ENCODE assay signal across 1 cellular context in the genomic region with DNA sequence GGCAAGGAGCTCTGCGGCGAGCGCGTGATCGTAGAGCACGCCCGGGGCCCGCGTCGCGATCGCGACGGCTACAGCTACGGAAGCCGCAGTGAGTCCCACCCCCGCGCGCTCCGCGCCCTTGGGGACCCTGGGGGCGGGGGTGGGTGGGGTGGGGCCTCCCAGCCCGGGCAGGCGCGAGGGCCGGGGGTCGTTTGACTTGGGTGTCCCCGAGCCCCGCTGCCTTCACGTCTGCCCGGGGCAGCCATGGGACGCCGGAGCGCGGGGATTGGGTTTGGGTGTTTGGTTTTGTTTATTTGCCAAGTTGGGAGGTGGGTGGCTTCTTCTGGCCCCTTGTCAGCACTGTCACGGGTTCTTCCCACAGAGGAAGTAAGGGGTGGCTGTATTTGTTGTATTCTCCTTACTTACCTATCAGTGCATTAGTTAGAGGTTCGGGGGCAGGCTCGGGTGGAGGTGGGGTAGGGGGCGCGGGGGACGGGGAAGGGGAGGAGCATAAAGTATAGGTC.
A peak's percentile ranks its signal among the peaks of the same experiment; 100 is the strongest.
TF ChIP-seq lines count a peak whose summit lies in the region.

No MANE protein-coding gene starts in this region.

TF ChIP-seq in K562, 482 proteins besides CTCF, POLR2A, EP300 and RAD21 (continued from another document and continues in another):
- TF ChIP-seq ZBTB11 (CRISPR knock-in tag; IDR thresholded peaks at IDR 0.05): peak in 1 of 3 experiments; percentile 62; a peak in 1 of 6 replicates
- no peak for TF ChIP-seq WHSC1 (IDR thresholded peaks at IDR 0.05; ENCODE audit: low read length)
- no peak for TF ChIP-seq REST (CRISPR knock-in tag; IDR thresholded peaks at IDR 0.05; ENCODE audit: low read depth)
- TF ChIP-seq KLF6 (CRISPR knock-in tag; IDR thresholded peaks at IDR 0.05; ENCODE audit: borderline replicate concordance): no peak
- TF ChIP-seq HCFC1 (IDR thresholded peaks at IDR 0.05; ENCODE audit: low read depth, low read length): peak; percentile 3; the same call in 1 of the 2 replicates
- TF ChIP-seq HIVEP1 (CRISPR knock-in tag; IDR thresholded peaks at IDR 0.05): no peak
- TF ChIP-seq, protein P1, sequence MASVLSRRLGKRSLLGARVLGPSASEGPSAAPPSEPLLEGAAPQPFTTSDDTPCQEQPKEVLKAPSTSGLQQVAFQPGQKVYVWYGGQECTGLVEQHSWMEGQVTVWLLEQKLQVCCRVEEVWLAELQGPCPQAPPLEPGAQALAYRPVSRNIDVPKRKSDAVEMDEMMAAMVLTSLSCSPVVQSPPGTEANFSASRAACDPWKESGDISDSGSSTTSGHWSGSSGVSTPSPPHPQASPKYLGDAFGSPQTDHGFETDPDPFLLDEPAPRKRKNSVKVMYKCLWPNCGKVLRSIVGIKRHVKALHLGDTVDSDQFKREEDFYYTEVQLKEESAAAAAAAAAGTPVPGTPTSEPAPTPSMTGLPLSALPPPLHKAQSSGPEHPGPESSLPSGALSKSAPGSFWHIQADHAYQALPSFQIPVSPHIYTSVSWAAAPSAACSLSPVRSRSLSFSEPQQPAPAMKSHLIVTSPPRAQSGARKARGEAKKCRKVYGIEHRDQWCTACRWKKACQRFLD (CRISPR knock-in tag; IDR thresholded peaks at IDR 0.05): peak; percentile 86; the same call in 1 of the 2 replicates
- TF ChIP-seq ZNF407 (IDR thresholded peaks at IDR 0.05; ENCODE audit: low read depth): peak; percentile 90
- TF ChIP-seq RBFOX2 (IDR thresholded peaks at IDR 0.05; ENCODE audit: low read depth, low read length): peak; percentile 73; the same call in 1 of the 2 replicates
- no peak for TF ChIP-seq CTCFL (IDR thresholded peaks at IDR 0.05; ENCODE audit: borderline replicate concordance, insufficient read depth, low read depth, low read length, poor library complexity, severe bottlenecking)
- TF ChIP-seq, protein P2, sequence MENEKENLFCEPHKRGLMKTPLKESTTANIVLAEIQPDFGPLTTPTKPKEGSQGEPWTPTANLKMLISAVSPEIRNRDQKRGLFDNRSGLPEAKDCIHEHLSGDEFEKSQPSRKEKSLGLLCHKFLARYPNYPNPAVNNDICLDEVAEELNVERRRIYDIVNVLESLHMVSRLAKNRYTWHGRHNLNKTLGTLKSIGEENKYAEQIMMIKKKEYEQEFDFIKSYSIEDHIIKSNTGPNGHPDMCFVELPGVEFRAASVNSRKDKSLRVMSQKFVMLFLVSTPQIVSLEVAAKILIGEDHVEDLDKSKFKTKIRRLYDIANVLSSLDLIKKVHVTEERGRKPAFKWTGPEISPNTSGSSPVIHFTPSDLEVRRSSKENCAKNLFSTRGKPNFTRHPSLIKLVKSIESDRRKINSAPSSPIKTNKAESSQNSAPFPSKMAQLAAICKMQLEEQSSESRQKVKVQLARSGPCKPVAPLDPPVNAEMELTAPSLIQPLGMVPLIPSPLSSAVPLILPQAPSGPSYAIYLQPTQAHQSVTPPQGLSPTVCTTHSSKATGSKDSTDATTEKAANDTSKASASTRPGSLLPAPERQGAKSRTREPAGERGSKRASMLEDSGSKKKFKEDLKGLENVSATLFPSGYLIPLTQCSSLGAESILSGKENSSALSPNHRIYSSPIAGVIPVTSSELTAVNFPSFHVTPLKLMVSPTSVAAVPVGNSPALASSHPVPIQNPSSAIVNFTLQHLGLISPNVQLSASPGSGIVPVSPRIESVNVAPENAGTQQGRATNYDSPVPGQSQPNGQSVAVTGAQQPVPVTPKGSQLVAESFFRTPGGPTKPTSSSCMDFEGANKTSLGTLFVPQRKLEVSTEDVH (IDR thresholded peaks at IDR 0.05; ENCODE audit: low read depth, partially characterized antibody): no peak
- TF ChIP-seq, protein P3, sequence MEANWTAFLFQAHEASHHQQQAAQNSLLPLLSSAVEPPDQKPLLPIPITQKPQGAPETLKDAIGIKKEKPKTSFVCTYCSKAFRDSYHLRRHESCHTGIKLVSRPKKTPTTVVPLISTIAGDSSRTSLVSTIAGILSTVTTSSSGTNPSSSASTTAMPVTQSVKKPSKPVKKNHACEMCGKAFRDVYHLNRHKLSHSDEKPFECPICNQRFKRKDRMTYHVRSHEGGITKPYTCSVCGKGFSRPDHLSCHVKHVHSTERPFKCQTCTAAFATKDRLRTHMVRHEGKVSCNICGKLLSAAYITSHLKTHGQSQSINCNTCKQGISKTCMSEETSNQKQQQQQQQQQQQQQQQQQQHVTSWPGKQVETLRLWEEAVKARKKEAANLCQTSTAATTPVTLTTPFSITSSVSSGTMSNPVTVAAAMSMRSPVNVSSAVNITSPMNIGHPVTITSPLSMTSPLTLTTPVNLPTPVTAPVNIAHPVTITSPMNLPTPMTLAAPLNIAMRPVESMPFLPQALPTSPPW (CRISPR knock-in tag; IDR thresholded peaks at IDR 0.05): peak; percentile 76; the same call in 1 of the 2 replicates
- TF ChIP-seq ZBTB7A (IDR thresholded peaks at IDR 0.05; ENCODE audit: borderline replicate concordance, control insufficient read depth, low read depth, low read length): peak; percentile 72; the same call in 1 of the 2 replicates
- peak; percentile 56; the same call in 1 of the 2 replicates for TF ChIP-seq ZNF766 (CRISPR knock-in tag; conservative IDR thresholded peaks at IDR 0.05)
- no peak for TF ChIP-seq FUS (optimal IDR thresholded peaks at IDR 0.05; ENCODE audit: low read depth, low read length)
- peak; percentile 19 for TF ChIP-seq CCNT2 (IDR thresholded peaks at IDR 0.05; ENCODE audit: borderline replicate concordance, extremely low read depth, insufficient read length, low read depth, low read length)
- no peak for TF ChIP-seq HOXB6 (CRISPR knock-in tag; IDR thresholded peaks at IDR 0.05; ENCODE audit: borderline replicate concordance)
- 0 out of 2 replicates have a peak, but pooled peaks have one; percentile 6 for TF ChIP-seq MXI1 (IDR thresholded peaks at IDR 0.05; ENCODE audit: low read depth, low read length)
- TF ChIP-seq POLR2AphosphoS5 (IDR thresholded peaks at IDR 0.05; ENCODE audit: control insufficient read depth, insufficient read depth, low read depth, low read length): peak; percentile 5; the same call in 1 of the 2 replicates
- 0 out of 2 replicates have a peak, but pooled peaks have one; percentile 1 for TF ChIP-seq TOE1 (IDR thresholded peaks at IDR 0.05; ENCODE audit: borderline replicate concordance)
- TF ChIP-seq TOE1 (CRISPR knock-in tag; IDR thresholded peaks at IDR 0.05; ENCODE audit: borderline replicate concordance, low read depth): no peak
- no peak for TF ChIP-seq CTBP1 (IDR thresholded peaks at IDR 0.05; ENCODE audit: borderline replicate concordance)
- no peak for TF ChIP-seq POLR2H (tag; IDR thresholded peaks at IDR 0.05; ENCODE audit: low read depth)
- 0 out of 2 replicates have a peak, but pooled peaks have one; percentile 27 for TF ChIP-seq CXXC5 (CRISPR knock-in tag; IDR thresholded peaks at IDR 0.05)
- TF ChIP-seq RBBP5 (IDR thresholded peaks at IDR 0.05; ENCODE audit: borderline replicate concordance, insufficient read depth, low read length, poor library complexity, severe bottlenecking): peak; percentile 7
- TF ChIP-seq RBM17 (IDR thresholded peaks at IDR 0.05; ENCODE audit: borderline replicate concordance, low read depth, low read length): no peak
